11 cellular contexts compared by ENCODE assay signal in genomic region chr20:52799130-52799529, GRCh38.
DNase-seq lines count a peak whose midpoint lies in the region; ATAC-seq and TF ChIP-seq lines count a peak whose summit lies in the region.
"Had no signal": no experiment of that assay in that cellular context is flagged by ENCODE, and none has a peak within 500 bp of the region (broad histone marks: within the 10 kb centered on the region; RNA-seq: fewer than 3 reads in every experiment).

No MANE protein-coding gene starts in this region.

- CTCF ChIA-PET in SK-N-SH (lab: Yijun Ruan, JAX): interaction anchor here (0.7 to 5.4 kb wide), 9 partner anchors 14 to 698 kb away, joined by 3 to 37 read pairs (median 3); no protein-coding TSS in a partner anchor

- H4K20me1 ChIP-seq in SK-N-SH (ENCODE audit: insufficient read depth): no peaks in the 10 kb centered on the region
- H4K20me1 ChIP-seq: BLaER1 had no signal

- DNase-seq in SK-N-SH: no peak
- DNase-seq in GM03348 (ENCODE audit: low spot score): peak; percentile 14
- DNase-seq in NCI-H446 treated with DMSO at 0.1 percent for 48 hours (lab: John Stamatoyannopoulos, UW): peak; percentile 50
- no peak for DNase-seq in activated CD8-positive, alpha-beta memory T cell treated with anti-CD3 and anti-CD28 coated beads, Interleukin-2, amount 50 U/mL, for 48 hours
- no peak for DNase-seq in iPS-NIHi11 (ENCODE audit: low spot score)
- DNase-seq: Caco-2; CD8-positive, alpha-beta memory T cell had no signal

- H3K9me2 ChIP-seq in SK-N-SH: no peaks in the 10 kb centered on the region

- POLR2A ChIA-PET in SK-N-SH (lab: Yijun Ruan, JAX): no interaction called here

- no peaks in the 10 kb centered on the region for H3K79me2 ChIP-seq in SK-N-SH (ENCODE audit: insufficient read depth)

- no peak for TF ChIP-seq CTCF in SK-N-SH (IDR thresholded peaks at IDR 0.05)

- peak; percentile 78 for TF ChIP-seq RAD21 in SK-N-SH (IDR thresholded peaks at IDR 0.05; ENCODE audit: low read length)

- no peaks in the 10 kb centered on the region for H3F3A ChIP-seq in SK-N-SH (replicated peaks; ENCODE audit: insufficient read depth)

- no peak overlapping the region for H3K4me3 ChIP-seq in SK-N-SH (ENCODE audit: low read depth in 2 of 2, low read length in 1 of 2)
- H3K4me3 ChIP-seq: BLaER1, HAP-1 had no signal

- no peaks in the 10 kb centered on the region for H3K9me3 ChIP-seq in SK-N-SH
- H3K9me3 ChIP-seq: BLaER1, Caco-2, HAP-1 had no signal

- H3K27ac ChIP-seq in SK-N-SH (ENCODE audit: low read depth in 2 of 2, low read length in 1 of 2): no peak overlapping the region
- H3K27ac ChIP-seq: BLaER1 had no signal

- no peak overlapping the region for H3K9ac ChIP-seq in SK-N-SH
- H3K9ac ChIP-seq: BLaER1 had no signal

- no peaks in the 10 kb centered on the region for H3K27me3 ChIP-seq in SK-N-SH (ENCODE audit: insufficient read depth)
- H3K27me3 ChIP-seq: BLaER1 had no signal

- ATAC-seq in SK-N-SH treated with all-trans-retinoic acid at 6 μM for 48 hours (no peak), GM21723 (IDR thresholded peaks at IDR 0.05; ENCODE audit: unreplicated experiment) (no peak)

- no peak overlapping the region for H2AFZ ChIP-seq in SK-N-SH (ENCODE audit: low read depth)

- no peak overlapping the region for H3K4me2 ChIP-seq in SK-N-SH
- H3K4me2 ChIP-seq: BLaER1 had no signal

- peaks cover 0 to 11% of the 10 kb centered on the region in 2 experiments; a peak in 1 of 4 replicates for H3K4me1 ChIP-seq in SK-N-SH (ENCODE audit: control insufficient read depth in 1 of 2, insufficient read depth in 2 of 2, low read depth in 1 of 2, low read length in 1 of 2)
- H3K4me1 ChIP-seq: BLaER1, Caco-2, HAP-1 had no signal

- no peak for TF ChIP-seq EP300 in SK-N-SH (IDR thresholded peaks at IDR 0.05; ENCODE audit: borderline replicate concordance in 1 of 2, low read depth in 1 of 2, low read length in 1 of 2)

- no peaks in the 10 kb centered on the region for H3K36me3 ChIP-seq in SK-N-SH (replicated peaks in 1 of 2; ENCODE audit: control insufficient read depth in 1 of 2, insufficient read depth in 2 of 2, low read length in 1 of 2)
- H3K36me3 ChIP-seq: BLaER1, HAP-1 had no signal

- WGBS in SK-N-SH (ENCODE audit: low lambda C conversion rate): 25% methylated on average over 2 of the region's 2 CpGs

TF ChIP-seq in SK-N-SH, 30 proteins besides CTCF, POLR2A, EP300 and RAD21:
- no peak for TF ChIP-seq TAF1 (IDR thresholded peaks at IDR 0.05; ENCODE audit: borderline replicate concordance, low read depth, low read length)
- TF ChIP-seq NFIC (IDR thresholded peaks at IDR 0.05; ENCODE audit: borderline replicate concordance): no peak
- peak; percentile 69; the same call in 1 of the 2 replicates for TF ChIP-seq SMC3 (IDR thresholded peaks at IDR 0.05; ENCODE audit: low read depth, low read length)

TF ChIP-seq in SK-N-SH treated with all-trans-retinoic acid at 6 μM for 48 hours, 23 proteins besides CTCF, POLR2A, EP300 and RAD21:
- no peak for TF ChIP-seq CSDC2 (CRISPR knock-in tag; IDR thresholded peaks at IDR 0.05)
- TF ChIP-seq TSHZ2 (CRISPR knock-in tag; IDR thresholded peaks at IDR 0.05): no peak
- no peak for TF ChIP-seq ZNF70 (CRISPR knock-in tag; IDR thresholded peaks at IDR 0.05)
- TF ChIP-seq OSR1 (CRISPR knock-in tag; IDR thresholded peaks at IDR 0.05): no peak
- TF ChIP-seq ZNF565 (CRISPR knock-in tag; conservative IDR thresholded peaks at IDR 0.05; ENCODE audit: low read depth): no peak
- TF ChIP-seq BACH2 (CRISPR knock-in tag; IDR thresholded peaks at IDR 0.05; ENCODE audit: borderline replicate concordance): no peak
- no peak for TF ChIP-seq ZFP30 (CRISPR knock-in tag; IDR thresholded peaks at IDR 0.05)
- TF ChIP-seq ZC3H10 (CRISPR knock-in tag; IDR thresholded peaks at IDR 0.05): no peak
- no peak for TF ChIP-seq ESRRG (CRISPR knock-in tag; IDR thresholded peaks at IDR 0.05)
- TF ChIP-seq ISL1 (CRISPR knock-in tag; IDR thresholded peaks at IDR 0.05): no peak
- TF ChIP-seq ZFP3 (CRISPR knock-in tag; IDR thresholded peaks at IDR 0.05): no peak

Comparison
In these comparisons a context has a peak if more than half of its experiments do, and no peak if none do; other contexts are left out.
1. DNase-seq: peak in GM03348 (single experiment) and NCI-H446 treated with DMSO at 0.1 percent for 48 hours (single experiment); none in SK-N-SH (single experiment), activated CD8-positive, alpha-beta memory T cell treated with anti-CD3 and anti-CD28 coated beads, Interleukin-2, amount 50 U/mL, for 48 hours (single experiment) and iPS-NIHi11 (single experiment).